33 cellular contexts compared by ENCODE assay signal in the genomic region with DNA sequence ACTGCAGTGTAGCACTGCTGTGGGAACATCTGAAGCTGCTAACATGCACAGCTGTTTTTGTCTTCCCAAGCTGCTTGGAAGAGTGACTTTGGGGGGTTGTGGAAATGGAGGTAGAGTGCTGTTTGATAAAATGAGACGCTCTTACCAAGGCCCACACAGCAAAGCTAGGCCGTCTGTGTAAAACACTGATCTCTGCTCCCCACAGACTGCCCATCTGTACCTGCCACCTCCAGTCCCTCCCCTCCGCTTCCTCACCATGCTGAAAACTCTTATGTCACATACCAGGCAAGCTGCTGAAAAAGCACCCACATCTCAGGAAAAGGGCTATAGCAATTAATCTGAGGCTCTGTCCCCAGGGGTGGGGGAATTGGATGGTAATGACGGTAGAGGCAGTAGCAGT.
"Had no signal": no experiment of that assay in that cellular context is flagged by ENCODE, and none has a peak within 500 bp of the region (broad histone marks: within the 10 kb centered on the region; RNA-seq: fewer than 3 reads in every experiment).

No MANE protein-coding gene starts in this region.

- DNase-seq: activated CD4-positive, alpha-beta memory T cell treated with anti-CD3 and anti-CD28 coated beads, Interleukin-2, amount 10 ng/mL, durations not matched to agents 7 days and 5 days; activated CD4-positive, alpha-beta T cell treated with anti-CD3 and anti-CD28 coated beads for 1 hour; activated CD4-positive, alpha-beta T cell treated with anti-CD3 and anti-CD28 coated beads for 48 hours; activated CD4-positive, CD25-positive, alpha-beta regulatory T cell; activated CD8-positive, alpha-beta memory T cell treated with anti-CD3 and anti-CD28 coated beads for 24 hours; activated CD8-positive, alpha-beta memory T cell treated with anti-CD3 and anti-CD28 coated beads, Interleukin-2, amount 10 ng/mL, durations not matched to agents 7 days and 5 days; activated CD8-positive, alpha-beta memory T cell treated with anti-CD3 and anti-CD28 coated beads, Interleukin-2, amount 50 U/mL, for 48 hours; activated effector memory CD4-positive, alpha-beta T cell treated with anti-CD3 and anti-CD28 coated beads, Interleukin-2, amount 50 U/mL, for 16 hours; activated naive CD4-positive, alpha-beta T cell; activated naive CD4-positive, alpha-beta T cell treated with anti-CD3 and anti-CD28 coated beads, Interleukin-2, amount 50 U/mL, for 16 hours; activated naive CD8-positive, alpha-beta T cell treated with anti-CD3 and anti-CD28 coated beads for 36 hours; activated T-cell treated with anti-CD3 and anti-CD28 coated beads, Interleukin-2, amount 50 U/mL, for 48 hours; amniotic stem cell; cerebellar nuclear complex; NCI-H1105; NCI-H1417 treated with DMSO at 0.1 percent for 48 hours; NCI-H187 treated with DMSO at 0.1 percent for 48 hours; NCI-H2081; NCI-H345; NCI-H524 treated with DMSO at 0.1 percent for 48 hours; NCI-H748 treated with DMSO at 0.1 percent for 48 hours; NK-92 treated with Interleukin-12 subunit alpha and Interleukin-12 subunit beta, amount 100 ng/mL, for 24 hours; PC-3; Peyer's patch; RPMI8226; SHP77 treated with DMSO at 0.1 percent for 48 hours; SW 1271; T-helper 1 cell; T1000; WERI-Rb-1 had no signal

- H3K9me3 ChIP-seq: ascending aorta, breast epithelium, Peyer's patch, SJSA1 had no signal

- ATAC-seq: activated CD8-positive, alpha-beta memory T cell treated with anti-CD3 and anti-CD28 coated beads, Interleukin-2, amount 10 ng/mL, durations not matched to agents 7 days and 5 days; PC-3 had no signal

- H3K27me3 ChIP-seq: ascending aorta, breast epithelium, Peyer's patch, SJSA1 had no signal

- H3K4me3 ChIP-seq: ascending aorta, breast epithelium, Peyer's patch, SJSA1 had no signal

- H3K27ac ChIP-seq: ascending aorta, breast epithelium, Peyer's patch, SJSA1, WERI-Rb-1 had no signal
